Comparison of ENCODE assay signal across 1 cellular context in the genomic region with DNA sequence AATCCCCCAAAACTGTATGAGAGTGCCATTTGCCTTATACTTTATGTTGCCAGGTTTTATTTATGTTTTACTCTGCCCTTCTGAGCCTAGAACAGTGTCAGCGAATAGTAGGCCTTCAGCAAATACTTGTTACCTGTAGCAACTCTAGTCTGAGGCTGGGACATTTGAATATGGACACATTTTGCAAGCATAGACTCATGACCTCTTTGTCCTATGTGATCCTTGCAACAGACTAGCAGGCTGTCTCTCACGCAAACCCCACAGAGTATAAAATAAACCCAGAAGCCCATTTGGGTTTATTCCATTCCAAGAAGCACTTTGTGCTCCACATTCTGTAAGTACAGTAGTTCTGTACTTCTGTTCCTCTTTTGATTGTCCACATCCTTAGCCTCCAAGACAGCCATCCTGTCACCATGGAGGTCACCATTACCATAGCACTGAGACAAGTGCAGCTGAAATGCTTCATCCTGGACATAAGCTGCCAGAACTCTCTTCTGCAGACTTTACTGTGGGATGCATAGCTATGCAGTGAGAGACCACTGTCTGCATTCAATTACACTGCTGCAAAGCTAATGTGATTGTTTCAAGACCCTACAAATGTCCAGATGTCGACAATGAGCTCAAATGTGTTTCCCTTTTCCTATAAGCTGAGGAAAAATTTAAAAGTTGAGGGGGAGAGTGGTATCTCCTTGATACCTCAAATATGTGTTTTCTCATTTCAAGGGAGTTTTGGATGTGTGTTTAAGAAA.
TF ChIP-seq lines count a peak whose summit lies in the region.

No MANE protein-coding gene starts in this region.

TF ChIP-seq in SK-N-SH treated with all-trans-retinoic acid at 6 μM for 48 hours, 23 proteins besides CTCF, POLR2A, EP300 and RAD21 (continued from another document):
- TF ChIP-seq, protein P1, sequence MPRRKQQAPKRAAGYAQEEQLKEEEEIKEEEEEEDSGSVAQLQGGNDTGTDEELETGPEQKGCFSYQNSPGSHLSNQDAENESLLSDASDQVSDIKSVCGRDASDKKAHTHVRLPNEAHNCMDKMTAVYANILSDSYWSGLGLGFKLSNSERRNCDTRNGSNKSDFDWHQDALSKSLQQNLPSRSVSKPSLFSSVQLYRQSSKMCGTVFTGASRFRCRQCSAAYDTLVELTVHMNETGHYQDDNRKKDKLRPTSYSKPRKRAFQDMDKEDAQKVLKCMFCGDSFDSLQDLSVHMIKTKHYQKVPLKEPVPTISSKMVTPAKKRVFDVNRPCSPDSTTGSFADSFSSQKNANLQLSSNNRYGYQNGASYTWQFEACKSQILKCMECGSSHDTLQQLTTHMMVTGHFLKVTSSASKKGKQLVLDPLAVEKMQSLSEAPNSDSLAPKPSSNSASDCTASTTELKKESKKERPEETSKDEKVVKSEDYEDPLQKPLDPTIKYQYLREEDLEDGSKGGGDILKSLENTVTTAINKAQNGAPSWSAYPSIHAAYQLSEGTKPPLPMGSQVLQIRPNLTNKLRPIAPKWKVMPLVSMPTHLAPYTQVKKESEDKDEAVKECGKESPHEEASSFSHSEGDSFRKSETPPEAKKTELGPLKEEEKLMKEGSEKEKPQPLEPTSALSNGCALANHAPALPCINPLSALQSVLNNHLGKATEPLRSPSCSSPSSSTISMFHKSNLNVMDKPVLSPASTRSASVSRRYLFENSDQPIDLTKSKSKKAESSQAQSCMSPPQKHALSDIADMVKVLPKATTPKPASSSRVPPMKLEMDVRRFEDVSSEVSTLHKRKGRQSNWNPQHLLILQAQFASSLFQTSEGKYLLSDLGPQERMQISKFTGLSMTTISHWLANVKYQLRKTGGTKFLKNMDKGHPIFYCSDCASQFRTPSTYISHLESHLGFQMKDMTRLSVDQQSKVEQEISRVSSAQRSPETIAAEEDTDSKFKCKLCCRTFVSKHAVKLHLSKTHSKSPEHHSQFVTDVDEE (CRISPR knock-in tag; IDR thresholded peaks at IDR 0.05) = no peak
- TF ChIP-seq ISL1 (CRISPR knock-in tag; IDR thresholded peaks at IDR 0.05) (no peak), OSR1 (CRISPR knock-in tag; IDR thresholded peaks at IDR 0.05) (no peak), ARNTL (CRISPR knock-in tag; IDR thresholded peaks at IDR 0.05; ENCODE audit: borderline replicate concordance, low read depth) (no peak), SNAI2 (CRISPR knock-in tag; IDR thresholded peaks at IDR 0.05) (no peak), PPARA (CRISPR knock-in tag; IDR thresholded peaks at IDR 0.05; ENCODE audit: borderline replicate concordance) (no peak)
- TF ChIP-seq, protein P2, sequence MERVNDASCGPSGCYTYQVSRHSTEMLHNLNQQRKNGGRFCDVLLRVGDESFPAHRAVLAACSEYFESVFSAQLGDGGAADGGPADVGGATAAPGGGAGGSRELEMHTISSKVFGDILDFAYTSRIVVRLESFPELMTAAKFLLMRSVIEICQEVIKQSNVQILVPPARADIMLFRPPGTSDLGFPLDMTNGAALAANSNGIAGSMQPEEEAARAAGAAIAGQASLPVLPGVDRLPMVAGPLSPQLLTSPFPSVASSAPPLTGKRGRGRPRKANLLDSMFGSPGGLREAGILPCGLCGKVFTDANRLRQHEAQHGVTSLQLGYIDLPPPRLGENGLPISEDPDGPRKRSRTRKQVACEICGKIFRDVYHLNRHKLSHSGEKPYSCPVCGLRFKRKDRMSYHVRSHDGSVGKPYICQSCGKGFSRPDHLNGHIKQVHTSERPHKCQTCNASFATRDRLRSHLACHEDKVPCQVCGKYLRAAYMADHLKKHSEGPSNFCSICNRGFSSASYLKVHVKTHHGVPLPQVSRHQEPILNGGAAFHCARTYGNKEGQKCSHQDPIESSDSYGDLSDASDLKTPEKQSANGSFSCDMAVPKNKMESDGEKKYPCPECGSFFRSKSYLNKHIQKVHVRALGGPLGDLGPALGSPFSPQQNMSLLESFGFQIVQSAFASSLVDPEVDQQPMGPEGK (CRISPR knock-in tag; IDR thresholded peaks at IDR 0.05; ENCODE audit: borderline replicate concordance) = no peak
